In the genomic region with DNA sequence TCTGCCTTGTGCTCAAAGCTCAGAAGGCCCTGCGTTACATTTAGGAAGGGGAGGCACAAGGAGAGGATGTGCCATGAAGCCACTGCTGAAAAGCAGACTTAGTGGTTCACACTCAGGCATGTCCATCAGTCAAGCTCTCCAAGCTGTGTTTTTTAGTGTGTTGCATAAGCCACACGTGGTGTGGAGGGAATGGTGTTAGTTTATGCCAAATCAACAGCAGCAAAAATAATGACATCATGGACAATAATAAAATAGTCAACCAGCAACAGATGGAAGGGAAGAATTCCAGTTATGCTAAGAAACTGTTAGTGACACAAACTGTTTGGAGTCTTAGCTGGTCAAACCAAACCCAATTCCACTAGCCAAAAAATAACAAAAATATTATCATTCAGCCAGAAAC, we compare ENCODE assay signal across 24 cellular contexts.
"Had no signal": no experiment of that assay in that cellular context is flagged by ENCODE, and none has a peak within 500 bp of the region (broad histone marks: within the 10 kb centered on the region; RNA-seq: fewer than 3 reads in every experiment).

No MANE protein-coding gene starts in this region.

- DNase-seq: cerebellar nuclear complex; esophagus squamous epithelium; foreskin keratinocyte; head of caudate nucleus; hippocampal formation; kidney glomerular epithelial cell; lower lobe of right lung; sigmoid colon; stimulated activated CD4-positive, alpha-beta T cell treated with anti-CD3 and anti-CD28 coated beads, Interleukin-2, amount 100 ng/mL, for 24 hours; stimulated activated CD4-positive, alpha-beta T cell treated with anti-CD3 and anti-CD28 coated beads, Interleukin-4, amount 100 ng/mL, for 4 hours; stimulated activated naive CD4-positive, alpha-beta T cell treated with Interleukin-2 at 50 U/mL for 16 hours; thyroid gland; uterus had no signal

- H3K4me3 ChIP-seq: esophagus squamous epithelium, lower lobe of right lung, neural progenitor cell, prostate gland, sigmoid colon, skin epidermis, suprapubic skin, thyroid gland, uterus had no signal

- ATAC-seq: foreskin keratinocyte; left lobe of liver; natural killer cell treated with Interleukin-12 subunit alpha and Interleukin-12 subunit beta and Interleukin-15 and Interleukin-18, amount 100 ng/mL, for 72 hours had no signal

- H3K27ac ChIP-seq: esophagus squamous epithelium, foreskin keratinocyte, lower lobe of right lung, neural progenitor cell, parathyroid adenoma, prostate gland, sigmoid colon, suprapubic skin, thyroid gland, uterus had no signal

- H3K27ac Mint-ChIP-seq: dendritic cell treated with granulocyte-macrophage colony-stimulating factor and Interleukin-4, amounts not matched to agents 40 ng/mL and 50 ng/mL, for 4 days; memory B cell; mesothelial cell of epicardium; natural killer cell treated with Interleukin-12 subunit alpha and Interleukin-12 subunit beta and Interleukin-15 and Interleukin-18, amount 100 ng/mL, for 72 hours; neural progenitor cell; type B pancreatic cell had no signal

- H3K36me3 ChIP-seq: esophagus squamous epithelium, lower lobe of right lung, prostate gland, sigmoid colon, suprapubic skin, thyroid gland, uterus had no signal

- H3K27me3 ChIP-seq: foreskin keratinocyte, neural progenitor cell, sigmoid colon, suprapubic skin, thyroid gland, uterus had no signal

- H3K4me1 ChIP-seq: esophagus squamous epithelium, foreskin keratinocyte, lower lobe of right lung, neural progenitor cell, parathyroid adenoma, prostate gland, sigmoid colon, suprapubic skin, thyroid gland, uterus had no signal

- H3K36me3 Mint-ChIP-seq: mesothelial cell of epicardium, neural progenitor cell, type B pancreatic cell had no signal

- H3K9me3 ChIP-seq: esophagus squamous epithelium, prostate gland, suprapubic skin, thyroid gland, uterus had no signal
